Comparison of ENCODE assay signal across 14 cellular contexts in genomic region chr4:181822005-181822375, GRCh38.
DNase-seq lines count a peak whose midpoint lies in the region; ATAC-seq and TF ChIP-seq lines count a peak whose summit lies in the region.
"Had no signal": no experiment of that assay in that cellular context is flagged by ENCODE, and none has a peak within 500 bp of the region (broad histone marks: within the 10 kb centered on the region; RNA-seq: fewer than 3 reads in every experiment).

No MANE protein-coding gene starts in this region.

- no peaks in the 10 kb centered on the region for H3K9me3 ChIP-seq in parathyroid adenoma (ENCODE audit: control insufficient read depth, low read length)
- H3K9me3 ChIP-seq in left lung: no peaks in the 10 kb centered on the region
- H3K9me3 ChIP-seq in naive thymus-derived CD4-positive, alpha-beta T cell (ENCODE audit: control insufficient read depth in 2 of 3, low read length in 3 of 3): no peaks in the 10 kb centered on the region
- no peaks in the 10 kb centered on the region for H3K9me3 ChIP-seq in PC-3 (ENCODE audit: low read length)
- H3K9me3 ChIP-seq: SJSA1 had no signal

- CTCF ChIA-PET in naive thymus-derived CD4-positive, alpha-beta T cell (lab: Charles Lee): interaction anchor here (0.6 kb wide), 1 partner anchor 97 kb away, joined by 4 read pairs; no protein-coding TSS in a partner anchor
- CTCF ChIA-PET in PC-3 (lab: Charles Lee): no interaction called here

- no peaks in the 10 kb centered on the region for H3K27me3 ChIP-seq in parathyroid adenoma (ENCODE audit: control insufficient read depth, insufficient read depth, low read length)
- no peaks in the 10 kb centered on the region for H3K27me3 ChIP-seq in left lung
- no peaks in the 10 kb centered on the region for H3K27me3 ChIP-seq in naive thymus-derived CD4-positive, alpha-beta T cell (ENCODE audit: control insufficient read depth in 2 of 2, insufficient read depth in 2 of 2, low read length in 2 of 2)
- H3K27me3 ChIP-seq in PC-3 (ENCODE audit: low read length): no peaks in the 10 kb centered on the region
- H3K27me3 ChIP-seq: SJSA1 had no signal

- H3K9ac ChIP-seq in parathyroid adenoma: no peak overlapping the region
- no peak overlapping the region for H3K9ac ChIP-seq in PC-3 (ENCODE audit: low read length)

- H3K79me2 ChIP-seq in parathyroid adenoma: no peaks in the 10 kb centered on the region
- no peaks in the 10 kb centered on the region for H3K79me2 ChIP-seq in PC-3 (ENCODE audit: low read length)

- H3K27ac Mint-ChIP-seq in naive thymus-derived CD4-positive, alpha-beta T cell: no peak overlapping the region
- H3K27ac Mint-ChIP-seq: CD8-positive, alpha-beta T cell; natural killer cell had no signal

- peaks cover 0 to 11% (median 4%) of the 10 kb centered on the region in 11 donors for H3K9me3 Mint-ChIP-seq in naive thymus-derived CD4-positive, alpha-beta T cell
- H3K9me3 Mint-ChIP-seq: CD8-positive, alpha-beta T cell had no signal

- intact Hi-C loops in left lung (cut with DNase I): no loop called here
- intact Hi-C loops in naive thymus-derived CD4-positive, alpha-beta T cell (cut with micrococcal nuclease): no loop called here
- intact Hi-C loops in PC-3 (cut with micrococcal nuclease): no loop called here

- TF ChIP-seq CTCF in parathyroid adenoma (IDR thresholded peaks at IDR 0.05): no peak
- TF ChIP-seq CTCF in left lung (IDR thresholded peaks at IDR 0.05): no peak
- no peak for TF ChIP-seq CTCF in PC-3 (conservative IDR thresholded peaks at IDR 0.05; ENCODE audit: low read depth, low read length)

- H3K27ac ChIP-seq in parathyroid adenoma: no peak overlapping the region
- H3K27ac ChIP-seq in left lung: no peak overlapping the region
- no peak overlapping the region for H3K27ac ChIP-seq in naive thymus-derived CD4-positive, alpha-beta T cell (ENCODE audit: low read depth, low read length)
- no peak overlapping the region for H3K27ac ChIP-seq in PC-3 (ENCODE audit: low read length)
- H3K27ac ChIP-seq: dorsolateral prefrontal cortex, SJSA1 had no signal

- H2AFZ ChIP-seq in parathyroid adenoma (no peak overlapping the region), PC-3 (ENCODE audit: low read length) (no peak overlapping the region)

- H3K4me1 ChIP-seq in parathyroid adenoma (no peaks in the 10 kb centered on the region), left lung (no peaks in the 10 kb centered on the region), PC-3 (ENCODE audit: insufficient read depth, low read length) (no peaks in the 10 kb centered on the region)
- no peaks in the 10 kb centered on the region for H3K4me1 ChIP-seq in naive thymus-derived CD4-positive, alpha-beta T cell (ENCODE audit: control insufficient read depth in 2 of 2, insufficient read depth in 2 of 2, low read length in 2 of 2)

- DNase-seq in NCI-H128 (lab: John Stamatoyannopoulos, UW; ENCODE audit: unreplicated experiment) (peak; percentile 2), amniotic epithelial cell (ENCODE audit: low read depth) (peak; percentile 38), left lung (no peak), PC-3 (no peak)
- DNase-seq in naive thymus-derived CD4-positive, alpha-beta T cell: no peak
- DNase-seq: CD8-positive, alpha-beta T cell; dorsolateral prefrontal cortex; islet precursor cell; natural killer cell; NCI-H524 treated with DMSO at 0.1 percent for 48 hours had no signal

- H3K4me2 ChIP-seq in parathyroid adenoma (ENCODE audit: low read length): peak overlapping the region; percentile 45
- no peak overlapping the region for H3K4me2 ChIP-seq in PC-3 (ENCODE audit: low read length)
- H3K4me2 ChIP-seq: smooth muscle cell had no signal

- H3F3A ChIP-seq in PC-3 (ENCODE audit: low read length, unreplicated experiment): no peaks in the 10 kb centered on the region

- peak; percentile 33 for ATAC-seq in GM21786 (IDR thresholded peaks at IDR 0.05; ENCODE audit: unreplicated experiment)
- no peak for ATAC-seq in left lung
- ATAC-seq in naive thymus-derived CD4-positive, alpha-beta T cell: no peak
- ATAC-seq in PC-3: no peak
- ATAC-seq: CD8-positive, alpha-beta T cell; natural killer cell had no signal

- no peaks in the 10 kb centered on the region for H3K27me3 Mint-ChIP-seq in naive thymus-derived CD4-positive, alpha-beta T cell

- H3K36me3 ChIP-seq in parathyroid adenoma (ENCODE audit: control insufficient read depth, insufficient read depth, low read length) (no peaks in the 10 kb centered on the region), left lung (no peaks in the 10 kb centered on the region), PC-3 (ENCODE audit: low read depth, low read length) (no peaks in the 10 kb centered on the region)
- H3K36me3 ChIP-seq in naive thymus-derived CD4-positive, alpha-beta T cell (ENCODE audit: control insufficient read depth in 2 of 3, insufficient read depth in 3 of 3, low read length in 3 of 3): no peaks in the 10 kb centered on the region
- H3K36me3 ChIP-seq: SJSA1 had no signal

- POLR2A ChIA-PET in naive thymus-derived CD4-positive, alpha-beta T cell (lab: Charles Lee): no interaction called here
- POLR2A ChIA-PET in PC-3 (lab: Charles Lee; ENCODE audit: unreplicated experiment): no interaction called here

- no peak overlapping the region for H3K4me3 Mint-ChIP-seq in naive thymus-derived CD4-positive, alpha-beta T cell
- H3K4me3 Mint-ChIP-seq: CD8-positive, alpha-beta T cell; natural killer cell had no signal

- no peaks in the 10 kb centered on the region for H3K9me2 ChIP-seq in PC-3 (replicated peaks; ENCODE audit: low read length)

- no peak overlapping the region for H3K4me3 ChIP-seq in parathyroid adenoma (ENCODE audit: low read depth, low read length)
- no peak overlapping the region for H3K4me3 ChIP-seq in left lung
- H3K4me3 ChIP-seq in naive thymus-derived CD4-positive, alpha-beta T cell (ENCODE audit: low read length): no peak overlapping the region
- no peak overlapping the region for H3K4me3 ChIP-seq in PC-3 (ENCODE audit: low read length)
- H3K4me3 ChIP-seq: dorsolateral prefrontal cortex, SJSA1, smooth muscle cell had no signal

- H3K4me1 Mint-ChIP-seq in naive thymus-derived CD4-positive, alpha-beta T cell: no peaks in the 10 kb centered on the region
- H3K4me1 Mint-ChIP-seq: natural killer cell had no signal

- H4K20me1 ChIP-seq in PC-3 (ENCODE audit: low read length): no peaks in the 10 kb centered on the region

- BruUV-seq in PC-3 (replicated peaks; lab: Mats Ljungman, UMichigan): no TSS peak

- H3K36me3 Mint-ChIP-seq in naive thymus-derived CD4-positive, alpha-beta T cell: no peaks in the 10 kb centered on the region
- H3K36me3 Mint-ChIP-seq: CD8-positive, alpha-beta T cell; natural killer cell had no signal

Comparison
In these comparisons a context has a peak if more than half of its experiments do, and no peak if none do; other contexts are left out.
1. DNase-seq: peak in NCI-H128 (single experiment) and amniotic epithelial cell (single experiment); none in left lung (0 of 2), naive thymus-derived CD4-positive, alpha-beta T cell (0 of 9) and PC-3 (single experiment).